1 cellular context compared by ENCODE assay signal in the genomic region with DNA sequence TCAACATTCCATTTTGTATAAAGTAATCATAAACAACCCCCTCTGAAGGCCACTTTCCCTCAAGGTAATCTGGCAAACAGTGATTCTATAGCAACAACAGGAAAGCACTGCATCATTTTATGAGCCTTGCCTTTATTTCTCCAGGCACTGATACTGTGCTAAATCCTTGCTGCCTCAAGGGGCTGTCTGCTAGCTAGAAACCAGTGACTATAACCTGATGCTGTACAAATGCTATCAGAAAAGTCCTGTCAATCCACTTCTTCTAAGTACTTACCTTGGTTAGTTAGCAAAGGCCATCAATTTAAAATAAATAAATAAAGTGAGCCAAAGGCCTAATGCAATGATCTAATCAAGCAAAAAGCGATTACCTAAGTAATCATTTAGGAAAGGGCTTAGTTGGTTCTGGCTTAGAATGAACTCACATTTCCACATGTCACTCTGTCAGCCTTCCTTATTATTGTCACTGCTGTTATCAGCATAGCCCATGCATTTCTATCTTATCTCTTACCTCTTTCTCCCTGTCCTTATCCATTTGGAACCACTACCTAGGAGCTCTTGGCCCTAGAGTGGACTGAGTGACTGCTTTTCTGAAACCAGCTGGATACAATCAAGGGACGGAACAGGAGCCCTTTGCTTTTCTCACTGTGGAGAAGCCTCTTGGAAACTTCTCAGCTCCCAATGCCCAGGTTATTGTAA.
TF ChIP-seq lines count a peak whose summit lies in the region.

No MANE protein-coding gene starts in this region.

TF ChIP-seq in K562, 482 proteins besides CTCF, POLR2A, EP300 and RAD21 (continued from another document and continues in another):
- TF ChIP-seq TAL1 (IDR thresholded peaks at IDR 0.05) (peak; percentile 86), LEF1 (IDR thresholded peaks at IDR 0.05) (peak; percentile 54; the same call in 1 of the 2 replicates), STAT5A (IDR thresholded peaks at IDR 0.05; ENCODE audit: borderline replicate concordance, low read length) (peak; percentile 65), ZNF586 (CRISPR knock-in tag; conservative IDR thresholded peaks at IDR 0.05) (no peak), SAFB (IDR thresholded peaks at IDR 0.05; ENCODE audit: borderline replicate concordance, low read depth, low read length) (no peak), ZNF778 (CRISPR knock-in tag; IDR thresholded peaks at IDR 0.05) (no peak), DIDO1 (tag; IDR thresholded peaks at IDR 0.05; ENCODE audit: low read depth) (no peak), SRSF1 (IDR thresholded peaks at IDR 0.05; ENCODE audit: low read depth, low read length) (no peak), SIX5 (IDR thresholded peaks at IDR 0.05; ENCODE audit: borderline replicate concordance in 1 of 2, insufficient read depth in 1 of 2, low read depth in 1 of 2, low read length in 2 of 2) (no peak), HCFC1 (IDR thresholded peaks at IDR 0.05; ENCODE audit: low read depth, low read length) (no peak), YBX1 (IDR thresholded peaks at IDR 0.05) (no peak), ETS2 (tag; IDR thresholded peaks at IDR 0.05; ENCODE audit: borderline replicate concordance, poor library complexity, severe bottlenecking) (no peak), KDM4B (IDR thresholded peaks at IDR 0.05; ENCODE audit: borderline replicate concordance in 2 of 2, low read depth in 1 of 2) (no peak), KLF1 (tag; IDR thresholded peaks at IDR 0.05) (no peak), GABPA (tag; conservative IDR thresholded peaks at IDR 0.05; ENCODE audit: low read depth) (no peak), RBM39 (optimal IDR thresholded peaks at IDR 0.05; ENCODE audit: low read depth, low read length) (no peak), SIN3B (IDR thresholded peaks at IDR 0.05; ENCODE audit: low read depth) (no peak), MEF2A (IDR thresholded peaks at IDR 0.05; ENCODE audit: control insufficient read depth, low read depth, low read length) (no peak), HEY1 (CRISPR knock-in tag; IDR thresholded peaks at IDR 0.05; ENCODE audit: borderline replicate concordance) (no peak), ZNF239 (CRISPR knock-in tag; IDR thresholded peaks at IDR 0.05) (no peak), CREBBP (IDR thresholded peaks at IDR 0.05; ENCODE audit: low read depth, low read length) (no peak), SMAD2 (IDR thresholded peaks at IDR 0.05; ENCODE audit: low read depth, low read length) (no peak), RUNX1 (IDR thresholded peaks at IDR 0.05; ENCODE audit: low read depth) (no peak), ETV1 (tag; conservative IDR thresholded peaks at IDR 0.05; ENCODE audit: low read depth) (no peak), TFAM (CRISPR knock-in tag; conservative IDR thresholded peaks at IDR 0.05) (no peak), BRD4 (IDR thresholded peaks at IDR 0.05) (no peak), ZNF224 (CRISPR knock-in tag; IDR thresholded peaks at IDR 0.05) (no peak), RBM17 (IDR thresholded peaks at IDR 0.05; ENCODE audit: borderline replicate concordance, low read depth, low read length) (no peak), BRCA1 (IDR thresholded peaks at IDR 0.05) (no peak), BRCA1 (CRISPR knock-in tag; IDR thresholded peaks at IDR 0.05) (no peak), ZNF41 (CRISPR knock-in tag; conservative IDR thresholded peaks at IDR 0.05) (no peak), SMC3 (conservative IDR thresholded peaks at IDR 0.05; ENCODE audit: insufficient read depth, low read depth, low read length) (no peak), RB1 (IDR thresholded peaks at IDR 0.05; ENCODE audit: low read depth) (peak; percentile 37; the same call in 1 of the 2 replicates), ZNF212 (CRISPR knock-in tag; IDR thresholded peaks at IDR 0.05) (no peak), HNRNPUL1 (IDR thresholded peaks at IDR 0.05; ENCODE audit: low read length) (no peak), ZNF232 (CRISPR knock-in tag; IDR thresholded peaks at IDR 0.05) (no peak), NCOR1 (IDR thresholded peaks at IDR 0.05) (peak; percentile 81)
- TF ChIP-seq, protein P1, sequence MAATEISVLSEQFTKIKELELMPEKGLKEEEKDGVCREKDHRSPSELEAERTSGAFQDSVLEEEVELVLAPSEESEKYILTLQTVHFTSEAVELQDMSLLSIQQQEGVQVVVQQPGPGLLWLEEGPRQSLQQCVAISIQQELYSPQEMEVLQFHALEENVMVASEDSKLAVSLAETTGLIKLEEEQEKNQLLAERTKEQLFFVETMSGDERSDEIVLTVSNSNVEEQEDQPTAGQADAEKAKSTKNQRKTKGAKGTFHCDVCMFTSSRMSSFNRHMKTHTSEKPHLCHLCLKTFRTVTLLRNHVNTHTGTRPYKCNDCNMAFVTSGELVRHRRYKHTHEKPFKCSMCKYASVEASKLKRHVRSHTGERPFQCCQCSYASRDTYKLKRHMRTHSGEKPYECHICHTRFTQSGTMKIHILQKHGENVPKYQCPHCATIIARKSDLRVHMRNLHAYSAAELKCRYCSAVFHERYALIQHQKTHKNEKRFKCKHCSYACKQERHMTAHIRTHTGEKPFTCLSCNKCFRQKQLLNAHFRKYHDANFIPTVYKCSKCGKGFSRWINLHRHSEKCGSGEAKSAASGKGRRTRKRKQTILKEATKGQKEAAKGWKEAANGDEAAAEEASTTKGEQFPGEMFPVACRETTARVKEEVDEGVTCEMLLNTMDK (IDR thresholded peaks at IDR 0.05; ENCODE audit: borderline replicate concordance, insufficient read depth, low read depth, low read length, poor library complexity, severe bottlenecking), result no peak
- TF ChIP-seq, protein P2, sequence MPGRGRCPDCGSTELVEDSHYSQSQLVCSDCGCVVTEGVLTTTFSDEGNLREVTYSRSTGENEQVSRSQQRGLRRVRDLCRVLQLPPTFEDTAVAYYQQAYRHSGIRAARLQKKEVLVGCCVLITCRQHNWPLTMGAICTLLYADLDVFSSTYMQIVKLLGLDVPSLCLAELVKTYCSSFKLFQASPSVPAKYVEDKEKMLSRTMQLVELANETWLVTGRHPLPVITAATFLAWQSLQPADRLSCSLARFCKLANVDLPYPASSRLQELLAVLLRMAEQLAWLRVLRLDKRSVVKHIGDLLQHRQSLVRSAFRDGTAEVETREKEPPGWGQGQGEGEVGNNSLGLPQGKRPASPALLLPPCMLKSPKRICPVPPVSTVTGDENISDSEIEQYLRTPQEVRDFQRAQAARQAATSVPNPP (IDR thresholded peaks at IDR 0.05; ENCODE audit: borderline replicate concordance, insufficient read depth, insufficient read length), result no peak
- TF ChIP-seq, protein P3, sequence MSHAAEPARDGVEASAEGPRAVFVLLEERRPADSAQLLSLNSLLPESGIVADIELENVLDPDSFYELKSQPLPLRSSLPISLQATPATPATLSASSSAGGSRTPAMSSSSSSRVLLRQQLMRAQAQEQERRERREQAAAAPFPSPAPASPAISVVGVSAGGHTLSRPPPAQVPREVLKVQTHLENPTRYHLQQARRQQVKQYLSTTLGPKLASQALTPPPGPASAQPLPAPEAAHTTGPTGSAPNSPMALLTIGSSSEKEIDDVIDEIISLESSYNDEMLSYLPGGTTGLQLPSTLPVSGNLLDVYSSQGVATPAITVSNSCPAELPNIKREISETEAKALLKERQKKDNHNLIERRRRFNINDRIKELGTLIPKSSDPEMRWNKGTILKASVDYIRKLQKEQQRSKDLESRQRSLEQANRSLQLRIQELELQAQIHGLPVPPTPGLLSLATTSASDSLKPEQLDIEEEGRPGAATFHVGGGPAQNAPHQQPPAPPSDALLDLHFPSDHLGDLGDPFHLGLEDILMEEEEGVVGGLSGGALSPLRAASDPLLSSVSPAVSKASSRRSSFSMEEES (CRISPR knock-in tag; IDR thresholded peaks at IDR 0.05), result no peak
- TF ChIP-seq, protein P4, sequence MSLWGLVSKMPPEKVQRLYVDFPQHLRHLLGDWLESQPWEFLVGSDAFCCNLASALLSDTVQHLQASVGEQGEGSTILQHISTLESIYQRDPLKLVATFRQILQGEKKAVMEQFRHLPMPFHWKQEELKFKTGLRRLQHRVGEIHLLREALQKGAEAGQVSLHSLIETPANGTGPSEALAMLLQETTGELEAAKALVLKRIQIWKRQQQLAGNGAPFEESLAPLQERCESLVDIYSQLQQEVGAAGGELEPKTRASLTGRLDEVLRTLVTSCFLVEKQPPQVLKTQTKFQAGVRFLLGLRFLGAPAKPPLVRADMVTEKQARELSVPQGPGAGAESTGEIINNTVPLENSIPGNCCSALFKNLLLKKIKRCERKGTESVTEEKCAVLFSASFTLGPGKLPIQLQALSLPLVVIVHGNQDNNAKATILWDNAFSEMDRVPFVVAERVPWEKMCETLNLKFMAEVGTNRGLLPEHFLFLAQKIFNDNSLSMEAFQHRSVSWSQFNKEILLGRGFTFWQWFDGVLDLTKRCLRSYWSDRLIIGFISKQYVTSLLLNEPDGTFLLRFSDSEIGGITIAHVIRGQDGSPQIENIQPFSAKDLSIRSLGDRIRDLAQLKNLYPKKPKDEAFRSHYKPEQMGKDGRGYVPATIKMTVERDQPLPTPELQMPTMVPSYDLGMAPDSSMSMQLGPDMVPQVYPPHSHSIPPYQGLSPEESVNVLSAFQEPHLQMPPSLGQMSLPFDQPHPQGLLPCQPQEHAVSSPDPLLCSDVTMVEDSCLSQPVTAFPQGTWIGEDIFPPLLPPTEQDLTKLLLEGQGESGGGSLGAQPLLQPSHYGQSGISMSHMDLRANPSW (CRISPR knock-in tag; IDR thresholded peaks at IDR 0.05), result no peak
- TF ChIP-seq, protein P5, sequence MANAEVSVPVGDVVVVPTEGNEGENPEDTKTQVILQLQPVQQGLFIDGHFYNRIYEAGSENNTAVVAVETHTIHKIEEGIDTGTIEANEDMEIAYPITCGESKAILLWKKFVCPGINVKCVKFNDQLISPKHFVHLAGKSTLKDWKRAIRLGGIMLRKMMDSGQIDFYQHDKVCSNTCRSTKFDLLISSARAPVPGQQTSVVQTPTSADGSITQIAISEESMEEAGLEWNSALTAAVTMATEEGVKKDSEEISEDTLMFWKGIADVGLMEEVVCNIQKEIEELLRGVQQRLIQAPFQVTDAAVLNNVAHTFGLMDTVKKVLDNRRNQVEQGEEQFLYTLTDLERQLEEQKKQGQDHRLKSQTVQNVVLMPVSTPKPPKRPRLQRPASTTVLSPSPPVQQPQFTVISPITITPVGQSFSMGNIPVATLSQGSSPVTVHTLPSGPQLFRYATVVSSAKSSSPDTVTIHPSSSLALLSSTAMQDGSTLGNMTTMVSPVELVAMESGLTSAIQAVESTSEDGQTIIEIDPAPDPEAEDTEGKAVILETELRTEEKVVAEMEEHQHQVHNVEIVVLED (CRISPR knock-in tag; IDR thresholded peaks at IDR 0.05), result no peak
- TF ChIP-seq, protein P6, sequence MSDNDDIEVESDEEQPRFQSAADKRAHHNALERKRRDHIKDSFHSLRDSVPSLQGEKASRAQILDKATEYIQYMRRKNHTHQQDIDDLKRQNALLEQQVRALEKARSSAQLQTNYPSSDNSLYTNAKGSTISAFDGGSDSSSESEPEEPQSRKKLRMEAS (CRISPR knock-in tag; IDR thresholded peaks at IDR 0.05), result no peak
- TF ChIP-seq, protein P7, sequence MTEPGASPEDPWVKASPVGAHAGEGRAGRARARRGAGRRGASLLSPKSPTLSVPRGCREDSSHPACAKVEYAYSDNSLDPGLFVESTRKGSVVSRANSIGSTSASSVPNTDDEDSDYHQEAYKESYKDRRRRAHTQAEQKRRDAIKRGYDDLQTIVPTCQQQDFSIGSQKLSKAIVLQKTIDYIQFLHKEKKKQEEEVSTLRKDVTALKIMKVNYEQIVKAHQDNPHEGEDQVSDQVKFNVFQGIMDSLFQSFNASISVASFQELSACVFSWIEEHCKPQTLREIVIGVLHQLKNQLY (CRISPR knock-in tag; conservative IDR thresholded peaks at IDR 0.05), result no peak
- TF ChIP-seq, protein P8, sequence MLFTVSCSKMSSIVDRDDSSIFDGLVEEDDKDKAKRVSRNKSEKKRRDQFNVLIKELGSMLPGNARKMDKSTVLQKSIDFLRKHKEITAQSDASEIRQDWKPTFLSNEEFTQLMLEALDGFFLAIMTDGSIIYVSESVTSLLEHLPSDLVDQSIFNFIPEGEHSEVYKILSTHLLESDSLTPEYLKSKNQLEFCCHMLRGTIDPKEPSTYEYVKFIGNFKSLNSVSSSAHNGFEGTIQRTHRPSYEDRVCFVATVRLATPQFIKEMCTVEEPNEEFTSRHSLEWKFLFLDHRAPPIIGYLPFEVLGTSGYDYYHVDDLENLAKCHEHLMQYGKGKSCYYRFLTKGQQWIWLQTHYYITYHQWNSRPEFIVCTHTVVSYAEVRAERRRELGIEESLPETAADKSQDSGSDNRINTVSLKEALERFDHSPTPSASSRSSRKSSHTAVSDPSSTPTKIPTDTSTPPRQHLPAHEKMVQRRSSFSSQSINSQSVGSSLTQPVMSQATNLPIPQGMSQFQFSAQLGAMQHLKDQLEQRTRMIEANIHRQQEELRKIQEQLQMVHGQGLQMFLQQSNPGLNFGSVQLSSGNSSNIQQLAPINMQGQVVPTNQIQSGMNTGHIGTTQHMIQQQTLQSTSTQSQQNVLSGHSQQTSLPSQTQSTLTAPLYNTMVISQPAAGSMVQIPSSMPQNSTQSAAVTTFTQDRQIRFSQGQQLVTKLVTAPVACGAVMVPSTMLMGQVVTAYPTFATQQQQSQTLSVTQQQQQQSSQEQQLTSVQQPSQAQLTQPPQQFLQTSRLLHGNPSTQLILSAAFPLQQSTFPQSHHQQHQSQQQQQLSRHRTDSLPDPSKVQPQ (CRISPR knock-in tag; IDR thresholded peaks at IDR 0.05; ENCODE audit: borderline replicate concordance), result no peak
- TF ChIP-seq, protein P9, sequence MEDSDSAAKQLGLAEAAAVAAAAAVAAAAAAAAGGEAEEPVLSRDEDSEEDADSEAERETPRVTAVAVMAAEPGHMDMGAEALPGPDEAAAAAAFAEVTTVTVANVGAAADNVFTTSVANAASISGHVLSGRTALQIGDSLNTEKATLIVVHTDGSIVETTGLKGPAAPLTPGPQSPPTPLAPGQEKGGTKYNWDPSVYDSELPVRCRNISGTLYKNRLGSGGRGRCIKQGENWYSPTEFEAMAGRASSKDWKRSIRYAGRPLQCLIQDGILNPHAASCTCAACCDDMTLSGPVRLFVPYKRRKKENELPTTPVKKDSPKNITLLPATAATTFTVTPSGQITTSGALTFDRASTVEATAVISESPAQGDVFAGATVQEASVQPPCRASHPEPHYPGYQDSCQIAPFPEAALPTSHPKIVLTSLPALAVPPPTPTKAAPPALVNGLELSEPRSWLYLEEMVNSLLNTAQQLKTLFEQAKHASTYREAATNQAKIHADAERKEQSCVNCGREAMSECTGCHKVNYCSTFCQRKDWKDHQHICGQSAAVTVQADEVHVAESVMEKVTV (CRISPR knock-in tag; IDR thresholded peaks at IDR 0.05), result no peak
